8 cellular contexts compared by ENCODE assay signal in genomic region chr1:46202975-46203737, GRCh38. TPM values are rescaled to one million over a fixed set of nuclear protein-coding genes. Genes with fewer than 3 reads are reported as not detected.
A peak's percentile ranks its signal among the peaks of the same experiment; 100 is the strongest.
DNase-seq lines count a peak whose midpoint lies in the region.

TSS of gene LURAP1 (plus strand) at chr1:46203334. CDS start at chr1:46203427, 93 bp downstream.

- in situ Hi-C loops in T47D (cut with HindIII; ENCODE audit: low pct_unique_long_range_greater_than_20kb, low sequenced_read_pairs): no loop called here

- H3K4me3 ChIP-seq in iPS-15b (ENCODE audit: low read depth, low read length): peak within 1 kb of the TSS; percentile 85

- peak within 1 kb of the TSS; percentile 74 for H3K9ac ChIP-seq in iPS-15b (ENCODE audit: low read depth, low read length)

- H3K9me3 ChIP-seq in iPS-15b (ENCODE audit: control insufficient read depth, insufficient read depth, low read length): no peaks in the 10 kb centered on the region

- H3K36me3 ChIP-seq in iPS-15b (ENCODE audit: control insufficient read depth, insufficient read depth, low read length): no peaks in the 10 kb centered on the region

- DNase-seq in NCI-H510A treated with DMSO at 0.1 percent for 48 hours (lab: John Stamatoyannopoulos, UW): peak; percentile 33
- DNase-seq in NCI-H510A (lab: John Stamatoyannopoulos, UW): no peak
- DNase-seq in SK-N-DZ (ENCODE audit: low spot score): peak; percentile 46
- peak; percentile 28 to 48 for DNase-seq in T47D (ENCODE audit: low read depth in 1 of 2, low spot score in 1 of 2)
- peak; percentile 55 for DNase-seq in renal cortical epithelial cell (ENCODE audit: low read depth)
- DNase-seq in H4 (ENCODE audit: low spot score): no peak
- no peak for DNase-seq in amniotic stem cell (lab: John Stamatoyannopoulos, UW)

- H3K27me3 ChIP-seq in iPS-15b (ENCODE audit: control insufficient read depth, insufficient read depth, low read length): no peaks in the 10 kb centered on the region

- H3K4me1 ChIP-seq in iPS-15b (ENCODE audit: control insufficient read depth, insufficient read depth, low read length): peaks cover 7% of the 10 kb centered on the region

RNA-seq across cellular contexts. Expression of gene LURAP1, which starts in this region (rescaled TPM):
- 0.59 and 0.99 TPM in 2 replicates for polyA plus RNA-seq in SK-N-DZ (2014; cell fraction: cytosol; rRNA removed)
- polyA plus RNA-seq in SK-N-DZ (2014; cell fraction: nucleus; rRNA removed): 0.50 and 1.2 TPM in 2 replicates
- 2.1 and 13.8 TPM in 2 replicates for total RNA-seq in renal cortical epithelial cell
- 0.15 and 0.41 TPM in 2 replicates for total RNA-seq in H4 (2014; rRNA removed; shearing (Covaris generic))

Comparison
In these comparisons a context has a peak if more than half of its experiments do, and no peak if none do; other contexts are left out.
1. DNase-seq: peak in NCI-H510A treated with DMSO at 0.1 percent for 48 hours (single experiment), SK-N-DZ (single experiment), T47D (2 of 2) and renal cortical epithelial cell (single experiment); none in NCI-H510A (single experiment), H4 (single experiment) and amniotic stem cell (single experiment).